Comparison of ENCODE assay signal across 10 cellular contexts in the genomic region with DNA sequence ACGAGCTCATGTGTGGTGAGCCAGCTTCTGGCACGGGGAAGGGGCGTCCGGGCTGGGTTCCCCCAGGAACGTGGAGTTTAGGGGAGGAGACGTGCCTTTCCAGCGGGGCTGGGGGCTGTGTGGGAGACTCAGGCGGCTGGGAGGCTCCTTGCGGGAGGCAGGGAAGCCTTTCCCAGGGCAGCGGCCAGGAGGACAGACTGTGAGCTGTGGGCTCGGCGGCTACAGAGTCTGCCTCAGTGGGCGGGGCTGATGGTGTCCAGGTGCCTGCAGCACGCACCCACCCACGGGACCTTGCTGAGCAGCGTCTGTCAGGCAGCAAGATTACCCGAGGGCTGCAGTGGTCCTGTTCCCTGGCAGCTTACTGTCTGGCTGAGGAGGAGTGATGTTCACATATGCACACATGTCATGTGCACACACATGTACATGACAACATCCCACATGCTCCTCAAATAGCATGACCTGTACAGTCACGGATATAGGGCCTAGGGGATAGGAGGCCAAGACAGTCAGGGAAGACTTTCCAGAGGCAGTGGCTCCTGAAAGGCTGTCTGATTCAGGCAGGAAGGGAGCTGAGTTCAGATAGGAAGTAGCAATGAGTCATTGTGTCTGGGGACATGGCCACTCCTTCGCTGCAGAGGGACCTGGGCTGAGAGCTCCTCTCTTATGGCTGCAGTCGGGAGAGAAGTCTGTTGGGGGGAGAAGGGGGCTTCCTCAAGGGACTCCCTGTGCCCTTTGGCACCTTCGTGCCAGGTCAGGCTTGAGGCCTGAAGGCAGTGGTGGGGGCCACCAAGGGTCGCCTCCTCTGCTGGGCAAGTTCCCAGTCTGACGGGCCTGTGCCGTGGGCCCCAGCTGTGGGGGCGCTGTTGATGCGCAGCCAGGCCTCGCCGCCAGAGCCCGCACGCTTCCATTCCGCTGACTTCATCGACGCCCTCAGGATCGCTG. TPM values are rescaled to one million over a fixed set of nuclear protein-coding genes. Genes with fewer than 3 reads are reported as not detected.
DNase-seq lines count a peak whose midpoint lies in the region; ATAC-seq and TF ChIP-seq lines count a peak whose summit lies in the region.
"Had no signal": no experiment of that assay in that cellular context is flagged by ENCODE, and none has a peak within 500 bp of the region (broad histone marks: within the 10 kb centered on the region; RNA-seq: fewer than 3 reads in every experiment).

No MANE protein-coding gene starts in this region.

- H3K9ac ChIP-seq in GM23248, result 0 out of 2 replicates have a peak overlapping the region, but pooled peaks have one; percentile 16

- no peaks in the 10 kb centered on the region for H4K20me1 ChIP-seq in GM23248 (ENCODE audit: insufficient read depth)

- no peaks in the 10 kb centered on the region for H3K9me3 ChIP-seq in GM23248 (ENCODE audit: low read depth)
- H3K9me3 ChIP-seq in psoas muscle, result no peaks in the 10 kb centered on the region

- H3K36me3 ChIP-seq in GM23248 (ENCODE audit: low read depth) (no peaks in the 10 kb centered on the region), psoas muscle (ENCODE audit: insufficient read depth in 1 of 2, low read depth in 1 of 2) (peaks cover 0 to 42% of the 10 kb centered on the region in 2 donors)

- H3K4me3 Mint-ChIP-seq in activated CD4-positive, alpha-beta T cell treated with anti-CD3 and anti-CD28 coated beads, Interleukin-2, amount 10 ng/mL, durations not matched to agents 7 days and 5 days, result no peak overlapping the region

- 79 to 80% methylated on average over 33 to 34 of the region's 34 CpGs for WGBS in GM23248 (ENCODE audit: low coverage in 1 of 2, low lambda C conversion rate in 2 of 2, missing lambda C conversion rate in 2 of 2), 2 experiments
- WGBS in psoas muscle, 3 donors, result 73 to 76% (median 74%) methylated on average over 32 to 34 of the region's 34 CpGs

- H2AFZ ChIP-seq in GM23248, result peak overlapping the region; percentile 84

- in situ Hi-C loops in GM23248 (cut with MboI), result no loop called here
- in situ Hi-C loops in SK-MEL-5 (cut with HindIII; ENCODE audit: low pct_unique_long_range_greater_than_20kb, low sequenced_read_pairs), result no loop called here

- peaks cover 5% of the 10 kb centered on the region for H3K4me1 Mint-ChIP-seq in activated CD4-positive, alpha-beta T cell treated with anti-CD3 and anti-CD28 coated beads, Interleukin-2, amount 10 ng/mL, durations not matched to agents 7 days and 5 days

- no peaks in the 10 kb centered on the region for H3K36me3 Mint-ChIP-seq in activated CD4-positive, alpha-beta T cell treated with anti-CD3 and anti-CD28 coated beads, Interleukin-2, amount 10 ng/mL, durations not matched to agents 7 days and 5 days (ENCODE audit: low read depth)

- H3K27ac ChIP-seq in GM23248, result peak overlapping the region; percentile 49
- peak overlapping the region; percentile 41 for H3K27ac ChIP-seq in psoas muscle

- POLR2A ChIA-PET in activated CD4-positive, alpha-beta T cell treated with anti-CD3 and anti-CD28 coated beads, Interleukin-2, amount 10 ng/mL, durations not matched to agents 7 days and 5 days (lab: Charles Lee), result no interaction called here

- no peak for TF ChIP-seq CTCF in fibroblast of the aortic adventitia (IDR thresholded peaks at IDR 0.05; ENCODE audit: insufficient read depth, low read length)
- no peak for TF ChIP-seq CTCF in psoas muscle (IDR thresholded peaks at IDR 0.05)

- ATAC-seq in psoas muscle, result peak; percentile 60 to 72 (median 64)

- H3K9me2 ChIP-seq in GM23248 (ENCODE audit: insufficient read depth), result no peaks in the 10 kb centered on the region

- intact Hi-C loops in psoas muscle (cut with DNase I), result no loop called here

- 0 out of 2 replicates have a peak, but pooled peaks cover 6% of the 10 kb centered on the region for H3F3A ChIP-seq in GM23248 (ENCODE audit: insufficient read depth)

- H3K4me1 ChIP-seq in GM23248 (ENCODE audit: insufficient read depth) (peaks cover 8% of the 10 kb centered on the region; the same call in 1 of the 2 replicates), psoas muscle (peaks cover 5% of the 10 kb centered on the region)

- no peak overlapping the region for H3K4me2 ChIP-seq in GM23248 (ENCODE audit: unreplicated experiment)

- no peaks in the 10 kb centered on the region for H3K9me3 Mint-ChIP-seq in activated CD4-positive, alpha-beta T cell treated with anti-CD3 and anti-CD28 coated beads, Interleukin-2, amount 10 ng/mL, durations not matched to agents 7 days and 5 days

- CTCF ChIA-PET in activated CD4-positive, alpha-beta T cell treated with anti-CD3 and anti-CD28 coated beads, Interleukin-2, amount 10 ng/mL, durations not matched to agents 7 days and 5 days (lab: Charles Lee), result interaction anchor here (1.3 kb wide), 1 partner anchor 14 kb away, joined by 4 read pairs; no protein-coding TSS in a partner anchor

- no peak overlapping the region for H3K4me3 ChIP-seq in GM23248
- H3K4me3 ChIP-seq in fibroblast of the aortic adventitia (ENCODE audit: low read depth, low read length), result no peak overlapping the region
- H3K4me3 ChIP-seq in psoas muscle, result no peak overlapping the region

- DNase-seq in GM23248 (peak; percentile 90), SK-MEL-5 (ENCODE audit: low read depth, low spot score) (peak; percentile 21), fibroblast of the aortic adventitia (ENCODE audit: low read depth) (peak; percentile 60), psoas muscle (peak in 1 of 2 donors; percentile 47), cerebellar nuclear complex (lab: John Stamatoyannopoulos, UW) (no peak), NCI-H146 treated with DMSO at 0.1 percent for 48 hours (lab: John Stamatoyannopoulos, UW; ENCODE audit: unreplicated experiment) (no peak), GDM1 (lab: John Stamatoyannopoulos, UW) (no peak)
- DNase-seq in activated CD4-positive, alpha-beta T cell treated with anti-CD3 and anti-CD28 coated beads, Interleukin-2, amount 10 ng/mL, durations not matched to agents 7 days and 5 days, result no peak
- DNase-seq: activated naive CD4-positive, alpha-beta T cell; NCI-H2029 treated with DMSO at 0.1 percent for 48 hours had no signal

- no peak overlapping the region for H3K27ac Mint-ChIP-seq in activated CD4-positive, alpha-beta T cell treated with anti-CD3 and anti-CD28 coated beads, Interleukin-2, amount 10 ng/mL, durations not matched to agents 7 days and 5 days

- H3K27me3 ChIP-seq in GM23248 (replicated peaks; ENCODE audit: insufficient read depth), result no peaks in the 10 kb centered on the region
- H3K27me3 ChIP-seq in psoas muscle (ENCODE audit: insufficient read depth in 3 of 3, low read length in 2 of 3), result no peaks in the 10 kb centered on the region

- no peaks in the 10 kb centered on the region for H3K79me2 ChIP-seq in GM23248 (ENCODE audit: insufficient read depth)

- H3K27me3 Mint-ChIP-seq in activated CD4-positive, alpha-beta T cell treated with anti-CD3 and anti-CD28 coated beads, Interleukin-2, amount 10 ng/mL, durations not matched to agents 7 days and 5 days, result no peaks in the 10 kb centered on the region

RNA-seq across cellular contexts. Expression of a gene that starts 23.3 kb away (rescaled TPM):
- 71.2 and 96.0 TPM in 2 replicates for total RNA-seq in GM23248 (2014; rRNA removed; shearing (Covaris generic))
- polyA plus RNA-seq in GM23248 (2016; fragmentation: Nextera tagmentation; extraction: Ambion mirVana) (47.5 and 47.9 TPM in 2 replicates), psoas muscle (10 to 100 TPM; 19.7 to 43.2 (median 26.8) TPM)
- 90.0 and 101 TPM in 2 replicates for total RNA-seq in SK-MEL-5 (2014; rRNA removed; shearing (Covaris generic))
- polyA plus RNA-seq in SK-MEL-5 (2015; cell fraction: cytosol; rRNA removed), result 32.7 and 55.6 TPM in 2 replicates
- 110 and 138 TPM in 2 replicates for polyA plus RNA-seq in SK-MEL-5 (2015; cell fraction: nucleus; rRNA removed)
- total RNA-seq in fibroblast of the aortic adventitia (ENCODE audit: low replicate concordance) (98.2 and 119 TPM in 2 replicates), psoas muscle (100 to 1,000 TPM in 1 of 4 donors, 10 to 100 TPM in 3; 58.8 to 102 (median 70.2) TPM)
- total RNA-seq in activated CD4-positive, alpha-beta T cell treated with anti-CD3 and anti-CD28 coated beads, Interleukin-2, amount 10 ng/mL, durations not matched to agents 7 days and 5 days, result 100 to 1,000 TPM; 114 to 124 TPM

Comparison
In these comparisons a context has a peak if more than half of its experiments do, and no peak if none do; other contexts are left out.
1. DNase-seq: peak in GM23248 (single experiment), SK-MEL-5 (single experiment) and fibroblast of the aortic adventitia (single experiment); none in cerebellar nuclear complex (0 of 2), NCI-H146 treated with DMSO at 0.1 percent for 48 hours (single experiment), GDM1 (single experiment) and activated CD4-positive, alpha-beta T cell treated with anti-CD3 and anti-CD28 coated beads, Interleukin-2, amount 10 ng/mL, durations not matched to agents 7 days and 5 days (single experiment).